Comparison of ENCODE assay signal across 8 cellular contexts in genomic region chr9:87337335-87338074, GRCh38.
DNase-seq lines count a peak whose midpoint lies in the region; ATAC-seq and TF ChIP-seq lines count a peak whose summit lies in the region.

No MANE protein-coding gene starts in this region.

- intact Hi-C loops in activated CD4-positive, alpha-beta memory T cell treated with anti-CD3 and anti-CD28 coated beads for 36 hours (cut with micrococcal nuclease), result loop anchor here (1.0 to 2.0 kb wide), 3 partner anchors 127 to 475 kb away; no protein-coding TSS in a partner anchor
- intact Hi-C loops in body of pancreas (cut with DNase I) (loop anchor here (5.0 kb wide), 1 partner anchor 330 kb away; no protein-coding TSS in a partner anchor), tibial artery (cut with DNase I; ENCODE audit: low total_unique reads) (loop anchor here (5.0 to 10.0 kb wide), 2 partner anchors 157 to 325 kb away; partner anchors contain the start of gene DAPK1)

- H3K27me3 Mint-ChIP-seq in activated CD4-positive, alpha-beta memory T cell treated with anti-CD3 and anti-CD28 coated beads for 36 hours, result peaks cover 41% of the 10 kb centered on the region
- H3K27me3 Mint-ChIP-seq in activated CD4-positive, alpha-beta memory T cell treated with anti-CD3 and anti-CD28 coated beads, Interleukin-2, amount 10 ng/mL, durations not matched to agents 7 days and 5 days, result peaks cover 21% of the 10 kb centered on the region

- 15 to 17% methylated on average over 13 of the region's 13 CpGs for WGBS in body of pancreas, 2 donors

- peak overlapping the region; percentile 64 for H3K4me3 Mint-ChIP-seq in activated CD4-positive, alpha-beta memory T cell treated with anti-CD3 and anti-CD28 coated beads for 36 hours
- H3K4me3 Mint-ChIP-seq in activated CD4-positive, alpha-beta memory T cell treated with anti-CD3 and anti-CD28 coated beads, Interleukin-2, amount 10 ng/mL, durations not matched to agents 7 days and 5 days, result no peak overlapping the region

- H3K27ac ChIP-seq in body of pancreas (peak overlapping the region; percentile 11 to 55 (median 28)), tibial artery (no peak overlapping the region)

- TF ChIP-seq POLR2A in body of pancreas (IDR thresholded peaks at IDR 0.05), result no peak

- POLR2A ChIA-PET in activated CD4-positive, alpha-beta memory T cell treated with anti-CD3 and anti-CD28 coated beads for 36 hours (lab: Charles Lee), result no interaction called here
- POLR2A ChIA-PET in activated CD4-positive, alpha-beta memory T cell treated with anti-CD3 and anti-CD28 coated beads, Interleukin-2, amount 10 ng/mL, durations not matched to agents 7 days and 5 days (lab: Charles Lee), result no interaction called here

- H3K9me3 ChIP-seq in body of pancreas (no peaks in the 10 kb centered on the region), tibial artery (no peaks in the 10 kb centered on the region)

- CTCF ChIA-PET in activated CD4-positive, alpha-beta memory T cell treated with anti-CD3 and anti-CD28 coated beads for 36 hours (lab: Charles Lee), result interaction anchor here (0.7 to 2.4 kb wide), 13 partner anchors 11 to 632 kb away, joined by 3 to 22 read pairs (median 4); no protein-coding TSS in a partner anchor
- CTCF ChIA-PET in activated CD4-positive, alpha-beta memory T cell treated with anti-CD3 and anti-CD28 coated beads, Interleukin-2, amount 10 ng/mL, durations not matched to agents 7 days and 5 days (lab: Charles Lee), result interaction anchor here (1.3 to 1.4 kb wide), 3 partner anchors 12 to 325 kb away, joined by 3 to 4 read pairs (median 4); no protein-coding TSS in a partner anchor

- DNase-seq in activated CD4-positive, alpha-beta memory T cell treated with anti-CD3 and anti-CD28 coated beads for 36 hours, result no peak
- no peak for DNase-seq in activated CD4-positive, alpha-beta memory T cell treated with anti-CD3 and anti-CD28 coated beads, Interleukin-2, amount 10 ng/mL, durations not matched to agents 7 days and 5 days
- DNase-seq in body of pancreas (peak; percentile 29 to 70 (median 42)), kidney glomerular epithelial cell (lab: John Stamatoyannopoulos, UW) (peak; percentile 94), tibial artery (no peak), NCI-H187 (lab: John Stamatoyannopoulos, UW) (no peak)

- no peak overlapping the region for H3K27ac Mint-ChIP-seq in activated CD4-positive, alpha-beta memory T cell treated with anti-CD3 and anti-CD28 coated beads for 36 hours
- no peak overlapping the region for H3K27ac Mint-ChIP-seq in activated CD4-positive, alpha-beta memory T cell treated with anti-CD3 and anti-CD28 coated beads, Interleukin-2, amount 10 ng/mL, durations not matched to agents 7 days and 5 days

- no peak for TF ChIP-seq CTCF in body of pancreas (IDR thresholded peaks at IDR 0.05)
- no peak for TF ChIP-seq CTCF in tibial artery (IDR thresholded peaks at IDR 0.05)

- peak; percentile 79 for ATAC-seq in body of pancreas
- ATAC-seq in GM19397 (IDR thresholded peaks at IDR 0.05; ENCODE audit: unreplicated experiment), result no peak
- ATAC-seq in GM18873 (IDR thresholded peaks at IDR 0.05; ENCODE audit: low FRiP score, unreplicated experiment), result no peak

- no peaks in the 10 kb centered on the region for H3K36me3 Mint-ChIP-seq in activated CD4-positive, alpha-beta memory T cell treated with anti-CD3 and anti-CD28 coated beads for 36 hours
- H3K36me3 Mint-ChIP-seq in activated CD4-positive, alpha-beta memory T cell treated with anti-CD3 and anti-CD28 coated beads, Interleukin-2, amount 10 ng/mL, durations not matched to agents 7 days and 5 days (ENCODE audit: low read depth), result no peaks in the 10 kb centered on the region

- H3K4me1 ChIP-seq in body of pancreas (peaks cover 16% of the 10 kb centered on the region), tibial artery (peaks cover 0 to 10% (median 9%) of the 10 kb centered on the region in 4 donors)

- H3K36me3 ChIP-seq in body of pancreas (replicated peaks in 1 of 2; ENCODE audit: insufficient read depth in 1 of 2, low read depth in 2 of 2) (no peaks in the 10 kb centered on the region), tibial artery (no peaks in the 10 kb centered on the region)

- peaks cover 13% of the 10 kb centered on the region for H3K4me1 Mint-ChIP-seq in activated CD4-positive, alpha-beta memory T cell treated with anti-CD3 and anti-CD28 coated beads for 36 hours (ENCODE audit: low read depth)
- H3K4me1 Mint-ChIP-seq in activated CD4-positive, alpha-beta memory T cell treated with anti-CD3 and anti-CD28 coated beads, Interleukin-2, amount 10 ng/mL, durations not matched to agents 7 days and 5 days, result peaks cover 5% of the 10 kb centered on the region

- no peaks in the 10 kb centered on the region for H3K27me3 ChIP-seq in body of pancreas
- no peaks in the 10 kb centered on the region for H3K27me3 ChIP-seq in tibial artery

- H3K4me3 ChIP-seq in body of pancreas, result peak overlapping the region in 1 of 2 donors; percentile 0
- H3K4me3 ChIP-seq in tibial artery, result peak overlapping the region; percentile 20 to 33

- H3K9me3 Mint-ChIP-seq in activated CD4-positive, alpha-beta memory T cell treated with anti-CD3 and anti-CD28 coated beads for 36 hours, result no peaks in the 10 kb centered on the region
- no peaks in the 10 kb centered on the region for H3K9me3 Mint-ChIP-seq in activated CD4-positive, alpha-beta memory T cell treated with anti-CD3 and anti-CD28 coated beads, Interleukin-2, amount 10 ng/mL, durations not matched to agents 7 days and 5 days

Comparison
In these comparisons a context has a peak if more than half of its experiments do, and no peak if none do; other contexts are left out.
1. DNase-seq: peak in body of pancreas (4 of 4) and kidney glomerular epithelial cell (single experiment); none in activated CD4-positive, alpha-beta memory T cell treated with anti-CD3 and anti-CD28 coated beads for 36 hours (single experiment), activated CD4-positive, alpha-beta memory T cell treated with anti-CD3 and anti-CD28 coated beads, Interleukin-2, amount 10 ng/mL, durations not matched to agents 7 days and 5 days (single experiment), tibial artery (0 of 2) and NCI-H187 (0 of 2).
2. H3K27ac ChIP-seq: peak in body of pancreas (4 of 4); none in tibial artery (0 of 2).